In genomic region chr10:78070064-78070463, GRCh38 we compare ENCODE assay signal across 3 cellular contexts. TPM values are rescaled to one million over a fixed set of nuclear protein-coding genes. Genes with fewer than 3 reads are reported as not detected.
DNase-seq lines count a peak whose midpoint lies in the region; ATAC-seq, FAIRE-seq and TF ChIP-seq lines count a peak whose summit lies in the region.
"Not testable (repeated sequence)": the region's sequence is repeated elsewhere in the genome, so short reads cannot be mapped to it uniquely, and the experiment has no call there.

No MANE protein-coding gene starts in this region.

- POLR2A ChIA-PET in K562 (lab: Yijun Ruan, JAX): interaction anchor here (0.9 to 1.1 kb wide), 3 partner anchors 10 to 18 kb away, joined by 3 read pairs; no protein-coding TSS in a partner anchor

- H4K20me1 ChIP-seq in K562 (replicated peaks; ENCODE audit: control insufficient read depth, insufficient read depth, low read length): not testable (repeated sequence)

- WGBS in K562 (ENCODE audit: insufficient coverage, low coverage, missing lambda C conversion rate): 7% methylated on average over 12 of the region's 12 CpGs
- WGBS in spleen, 5 donors: 92 to 97% (median 94%) methylated on average over 12 of the region's 12 CpGs

- TF ChIP-seq POLR2A in K562 (conservative IDR thresholded peaks at IDR 0.05); spleen (IDR thresholded peaks at IDR 0.05): not testable (repeated sequence)

- peaks cover 9 to 36% of the 10 kb centered on the region in 2 experiments; a peak in 4 of 5 replicates for H3K27me3 ChIP-seq in K562 (ENCODE audit: control insufficient read depth in 2 of 2, insufficient read depth in 2 of 2, low read length in 2 of 2)
- H3K27me3 ChIP-seq in left lung; spleen (replicated peaks in 1 of 7): not testable (repeated sequence)

- H3K9me3 ChIP-seq in K562 (replicated peaks; ENCODE audit: control insufficient read depth, insufficient read depth, low read depth, low read length); left lung; spleen: not testable (repeated sequence)

- H3K4me2 ChIP-seq in K562 (ENCODE audit: insufficient read depth, low read length): not testable (repeated sequence)

- not testable (repeated sequence) for H3K4me1 ChIP-seq in K562 (replicated peaks in 1 of 2; ENCODE audit: control insufficient read depth in 2 of 2, insufficient read depth in 2 of 2, low read length in 2 of 2); left lung; spleen

- H3K36me3 ChIP-seq in K562 (ENCODE audit: control insufficient read depth, insufficient read depth, low read length); left lung; spleen: not testable (repeated sequence)

- not testable (repeated sequence) for H3K4me3 ChIP-seq in K562, left lung, spleen

- not testable (repeated sequence) for TF ChIP-seq EP300 in K562 (IDR thresholded peaks at IDR 0.05; ENCODE audit: low read length)

- FAIRE-seq in K562 (lab: Jason Lieb, UNC): not testable (repeated sequence)

- H3K27ac ChIP-seq in K562 (ENCODE audit: extremely low read depth, low read depth, low read length); left lung; spleen: not testable (repeated sequence)

- ATAC-seq in K562: not testable (repeated sequence)
- peak; percentile 67 for ATAC-seq in left lung

- H3K9me1 ChIP-seq in K562 (ENCODE audit: control insufficient read depth, insufficient read depth, low read length): not testable (repeated sequence)

- not testable (repeated sequence) for TF ChIP-seq RAD21 in K562 (CRISPR knock-in tag; conservative IDR thresholded peaks at IDR 0.05 in 1 of 2, IDR thresholded peaks at IDR 0.05 in 1 of 2)

- H3K9ac ChIP-seq in K562 (ENCODE audit: insufficient read depth in 1 of 2, low read depth in 2 of 2, low read length in 2 of 2): not testable (repeated sequence)

- DNase-seq in K562 (ENCODE audit: extremely low read depth in 1 of 4, low spot score in 3 of 4); left lung: not testable (repeated sequence)
- DNase-seq in spleen: peak; percentile 51

- intact Hi-C loops in K562 (cut with micrococcal nuclease); left lung (cut with DNase I); spleen (cut with DNase I; ENCODE audit: low total_unique reads): not testable (repeated sequence)

- CTCF ChIA-PET in K562 (lab: Yijun Ruan, JAX; ENCODE audit: low intra/inter-chr PET ratio): not testable (repeated sequence)

- in situ Hi-C loops in K562 (cut with MboI): not testable (repeated sequence)

- H2AFZ ChIP-seq in K562 (ENCODE audit: low read depth, low read length): not testable (repeated sequence)

- BruUV-seq in K562 (replicated peaks; lab: Mats Ljungman, UMichigan): not testable (repeated sequence)

- not testable (repeated sequence) for TF ChIP-seq CTCF in K562 (IDR thresholded peaks at IDR 0.05 in 2 of 3, conservative IDR thresholded peaks at IDR 0.05 in 1 of 3; ENCODE audit: insufficient read depth in 2 of 3, low read depth in 1 of 3, low read length in 3 of 3); left lung (IDR thresholded peaks at IDR 0.05); spleen (IDR thresholded peaks at IDR 0.05 in 8 of 11, conservative IDR thresholded peaks at IDR 0.05 in 3 of 11)

- not testable (repeated sequence) for H3K79me2 ChIP-seq in K562 (ENCODE audit: control insufficient read depth, insufficient read depth, low read length)

TF ChIP-seq in K562, 482 proteins besides CTCF, POLR2A, EP300 and RAD21:
- 0 out of 2 replicates have a peak, but pooled peaks have one; percentile 35 for TF ChIP-seq CEBPB (tag; IDR thresholded peaks at IDR 0.05)

RNA-seq across cellular contexts. Expression of gene RPS24, which starts 36.4 kb away (rescaled TPM):
- total RNA-seq in K562 (2011; cell fraction: chromatin; rRNA removed; ENCODE audit: low replicate concordance): 362 and 686 TPM in 2 replicates
- total RNA-seq in K562 (2011; cell fraction: nucleolus; rRNA removed): 441 and 473 TPM in 2 replicates
- total RNA-seq in K562 (2011; cell fraction: nucleoplasm; rRNA removed): 774 and 1,438 TPM in 2 replicates
- 2,880 and 3,475 TPM in 2 replicates for total RNA-seq in K562 (2014; rRNA removed)
- 5,944 and 6,754 TPM in 2 replicates for total RNA-seq in K562 (2014; rRNA removed; fragmentation: Illumina TruSeq; extraction: Trizol)
- total RNA-seq in K562 (2015; rRNA removed; fragmentation: Illumina TruSeq; extraction: Trizol): 6,744 and 6,794 TPM in 2 replicates
- 2,044 and 2,299 TPM in 2 replicates for total RNA-seq in K562 (2021)
- 5,671 and 6,768 TPM in 2 replicates for polyA plus RNA-seq in K562 (2011; rRNA removed)
- polyA plus RNA-seq in K562 (2011; cell fraction: cytosol; rRNA removed): 3,757 and 6,743 TPM in 2 replicates
- polyA plus RNA-seq in K562 (2011; cell fraction: nucleus; rRNA removed): 766 and 1,619 TPM in 2 replicates
- polyA plus RNA-seq in K562 (2012): 4,810 and 5,215 TPM in 2 replicates
- 6,207 and 7,307 TPM in 2 replicates for polyA plus RNA-seq in K562 (2014; fragmentation: Illumina TruSeq; extraction: Trizol)
- 1,000 to 10,000 TPM; 1,947 to 2,307 TPM for polyA plus RNA-seq in K562 (2014; fragmentation: Nextera tagmentation; extraction: Ambion mirVana)
- 5,755 and 6,708 TPM in 2 replicates for polyA plus RNA-seq in K562 (2014; rRNA removed)
- polyA minus RNA-seq in K562 (2011; rRNA and poly(A)+ RNA removed): 2,288 and 2,688 TPM in 2 replicates
- polyA minus RNA-seq in K562 (2011; cell fraction: cytosol; rRNA and poly(A)+ RNA removed): 817 and 998 TPM in 2 replicates
- polyA minus RNA-seq in K562 (2011; cell fraction: nucleus; rRNA and poly(A)+ RNA removed): 229 and 608 TPM in 2 replicates
- total RNA-seq in left lung: 1,000 to 10,000 TPM; 1,239 to 1,263 TPM
- total RNA-seq in spleen: 1,000 to 10,000 TPM; 1,007 to 1,809 (median 1,273) TPM
- polyA plus RNA-seq in spleen: 1,000 to 10,000 TPM; 6,228 to 8,141 (median 7,483) TPM

RNA-seq across cellular contexts. Expression of gene POLR3A, which starts 40.7 kb away (rescaled TPM):
- total RNA-seq in K562 (2011; cell fraction: chromatin; rRNA removed; ENCODE audit: low replicate concordance): 123 and 132 TPM in 2 replicates
- total RNA-seq in K562 (2011; cell fraction: nucleolus; rRNA removed): 73.2 and 88.4 TPM in 2 replicates
- 85.6 and 96.2 TPM in 2 replicates for total RNA-seq in K562 (2011; cell fraction: nucleoplasm; rRNA removed)
- total RNA-seq in K562 (2014; rRNA removed): 32.5 and 32.8 TPM in 2 replicates
- total RNA-seq in K562 (2014; rRNA removed; fragmentation: Illumina TruSeq; extraction: Trizol): 24.0 and 25.5 TPM in 2 replicates
- total RNA-seq in K562 (2015; rRNA removed; fragmentation: Illumina TruSeq; extraction: Trizol): 24.8 and 26.7 TPM in 2 replicates
- total RNA-seq in K562 (2021): 37.0 TPM in 2 replicates
- polyA plus RNA-seq in K562 (2011; rRNA removed): 19.0 and 22.9 TPM in 2 replicates
- polyA plus RNA-seq in K562 (2011; cell fraction: cytosol; rRNA removed): 14.9 and 16.1 TPM in 2 replicates
- 28.0 and 28.6 TPM in 2 replicates for polyA plus RNA-seq in K562 (2011; cell fraction: nucleus; rRNA removed)
- 15.5 and 16.9 TPM in 2 replicates for polyA plus RNA-seq in K562 (2012)
- polyA plus RNA-seq in K562 (2014; fragmentation: Illumina TruSeq; extraction: Trizol): 28.4 and 33.1 TPM in 2 replicates
- polyA plus RNA-seq in K562 (2014; fragmentation: Nextera tagmentation; extraction: Ambion mirVana): 10 to 100 TPM; 14.9 to 28.8 TPM
- polyA plus RNA-seq in K562 (2014; rRNA removed): 20.2 and 21.2 TPM in 2 replicates
- polyA minus RNA-seq in K562 (2011; rRNA and poly(A)+ RNA removed): 65.0 and 86.0 TPM in 2 replicates
- polyA minus RNA-seq in K562 (2011; cell fraction: cytosol; rRNA and poly(A)+ RNA removed): 34.2 and 43.2 TPM in 2 replicates
- 46.7 and 67.6 TPM in 2 replicates for polyA minus RNA-seq in K562 (2011; cell fraction: nucleus; rRNA and poly(A)+ RNA removed)
- total RNA-seq in left lung: 10 to 100 TPM; 14.0 to 14.1 TPM
- 10 to 100 TPM; 11.9 to 18.9 (median 15.8) TPM for total RNA-seq in spleen
- 1 to 10 TPM; 2.7 to 4.3 (median 3.3) TPM for polyA plus RNA-seq in spleen
